ENCODE assay signal across 27 cellular contexts in genomic region chr2:192357216-192357615, GRCh38.
"Had no signal": no experiment of that assay in that cellular context is flagged by ENCODE, and none has a peak within 500 bp of the region (broad histone marks: within the 10 kb centered on the region; RNA-seq: fewer than 3 reads in every experiment).

No MANE protein-coding gene starts in this region.

- H3K9ac ChIP-seq: neural progenitor cell had no signal

- H3K27ac ChIP-seq: breast epithelium, colonic mucosa, dorsolateral prefrontal cortex, left ventricle myocardium inferior, neural progenitor cell, uterus had no signal

- H3K4me3 Mint-ChIP-seq: activated B cell treated with CpG ODN at 0.5 μM for 24 hours; activated CD4-positive, alpha-beta T cell treated with anti-CD3 and anti-CD28 coated beads for 36 hours; activated naive CD8-positive, alpha-beta T cell treated with anti-CD3 and anti-CD28 coated beads for 36 hours; activated T-cell treated with anti-CD3 and anti-CD28 coated beads, Interleukin-2, amount 50 U/mL, for 4 hours; effector memory CD8-positive, alpha-beta T cell; mesothelial cell of epicardium; naive thymus-derived CD8-positive, alpha-beta T cell; neural progenitor cell; stimulated activated naive B cell treated with anti-CD40 and anti-IgM and Interleukin-4, amounts not matched to agents 10 μg/mL and 1 μg/mL and 100 μg/mL, for 72 hours had no signal

- H3K36me3 ChIP-seq: breast epithelium, colonic mucosa, left ventricle myocardium inferior, neural progenitor cell, uterus had no signal

- H3K27me3 ChIP-seq: breast epithelium, colonic mucosa, dorsolateral prefrontal cortex, neural progenitor cell, uterus had no signal

- H3K4me1 ChIP-seq: breast epithelium, colonic mucosa, left ventricle myocardium inferior, neural progenitor cell, uterus had no signal

- H3K27ac Mint-ChIP-seq: activated B cell treated with CpG ODN at 0.5 μM for 24 hours; activated CD4-positive, alpha-beta T cell treated with anti-CD3 and anti-CD28 coated beads for 36 hours; activated naive CD8-positive, alpha-beta T cell treated with anti-CD3 and anti-CD28 coated beads for 36 hours; activated T-helper 2 cell treated with anti-CD3 and anti-CD28 coated beads, Interferon-gamma antibody, Interleukin-2, Interleukin-4, amounts not matched to agents 10 μg/mL and 5 μg/mL and 100 μg/mL, durations not matched to agents 14 hours and 24 hours and 36 hours; effector memory CD8-positive, alpha-beta T cell; mesothelial cell of epicardium; naive thymus-derived CD8-positive, alpha-beta T cell; neural progenitor cell; stimulated activated naive B cell treated with anti-CD40 and anti-IgM and Interleukin-4, amounts not matched to agents 10 μg/mL and 1 μg/mL and 100 μg/mL, for 72 hours had no signal

- H3K4me3 ChIP-seq: breast epithelium, colonic mucosa, dorsolateral prefrontal cortex, left ventricle myocardium inferior, neural progenitor cell, uterus had no signal

- H3K27me3 Mint-ChIP-seq: activated B cell treated with CpG ODN at 0.5 μM for 24 hours; activated CD4-positive, alpha-beta T cell treated with anti-CD3 and anti-CD28 coated beads for 36 hours; activated naive CD8-positive, alpha-beta T cell treated with anti-CD3 and anti-CD28 coated beads for 36 hours; effector memory CD8-positive, alpha-beta T cell; stimulated activated naive B cell treated with anti-CD40 and anti-IgM and Interleukin-4, amounts not matched to agents 10 μg/mL and 1 μg/mL and 100 μg/mL, for 72 hours had no signal

- H3K4me1 Mint-ChIP-seq: activated B cell treated with CpG ODN at 0.5 μM for 24 hours; activated CD4-positive, alpha-beta T cell treated with anti-CD3 and anti-CD28 coated beads for 36 hours; activated naive CD8-positive, alpha-beta T cell treated with anti-CD3 and anti-CD28 coated beads for 36 hours; naive thymus-derived CD8-positive, alpha-beta T cell; stimulated activated naive B cell treated with anti-CD40 and anti-IgM and Interleukin-4, amounts not matched to agents 10 μg/mL and 1 μg/mL and 100 μg/mL, for 72 hours had no signal

- H3K9me3 ChIP-seq: breast epithelium, colonic mucosa, uterus had no signal

- ATAC-seq: activated CD4-positive, alpha-beta T cell treated with anti-CD3 and anti-CD28 coated beads for 36 hours; activated T-cell treated with anti-CD3 and anti-CD28 coated beads, Interleukin-2, amount 50 U/mL, for 4 hours; effector memory CD8-positive, alpha-beta T cell; naive thymus-derived CD8-positive, alpha-beta T cell; sciatic nerve; stimulated activated naive B cell treated with anti-CD40 and anti-IgM and Interleukin-4, amounts not matched to agents 10 μg/mL and 1 μg/mL and 100 μg/mL, for 72 hours had no signal

- DNase-seq: activated B cell treated with CpG ODN at 0.5 μM for 24 hours; activated CD4-positive, alpha-beta T cell treated with anti-CD3 and anti-CD28 coated beads for 36 hours; activated CD4-positive, alpha-beta T cell treated with anti-CD3 and anti-CD28 coated beads, Interleukin-2, amount 50 U/mL, for 4 hours; activated CD8-positive, alpha-beta memory T cell treated with anti-CD3 and anti-CD28 coated beads for 24 hours; activated CD8-positive, alpha-beta memory T cell treated with anti-CD3 and anti-CD28 coated beads, Interleukin-2, amount 50 U/mL, for 4 hours; activated naive CD4-positive, alpha-beta T cell treated with Interleukin-2 at 50 U/mL for 16 hours; activated naive CD8-positive, alpha-beta T cell treated with anti-CD3 and anti-CD28 coated beads for 36 hours; activated T-cell treated with anti-CD3 and anti-CD28 coated beads, Interleukin-2, amount 50 U/mL, for 4 hours; colonic mucosa; dorsolateral prefrontal cortex; effector memory CD8-positive, alpha-beta T cell; foreskin melanocyte; kidney; left ventricle myocardium inferior; naive thymus-derived CD8-positive, alpha-beta T cell; posterior cingulate gyrus; stimulated activated CD4-positive, alpha-beta T cell treated with anti-CD3 and anti-CD28 coated beads, Interleukin-2, amount 100 ng/mL, for 48 hours; stimulated activated CD8-positive, alpha-beta memory T cell treated with anti-CD3 and anti-CD28 coated beads, Interleukin-4, amount 100 ng/mL, for 48 hours; stimulated activated naive B cell treated with anti-CD40 and anti-IgM and Interleukin-4, amounts not matched to agents 10 μg/mL and 1 μg/mL and 100 μg/mL, for 72 hours; T-helper 9 cell; trophoblast cell; uterus had no signal

- H3K9me3 Mint-ChIP-seq: activated naive CD8-positive, alpha-beta T cell treated with anti-CD3 and anti-CD28 coated beads for 36 hours; activated T-helper 2 cell treated with anti-CD3 and anti-CD28 coated beads, Interferon-gamma antibody, Interleukin-2, Interleukin-4, amounts not matched to agents 10 μg/mL and 5 μg/mL and 100 μg/mL, durations not matched to agents 14 hours and 24 hours and 36 hours; neural progenitor cell had no signal

- H3K36me3 Mint-ChIP-seq: activated naive CD8-positive, alpha-beta T cell treated with anti-CD3 and anti-CD28 coated beads for 36 hours; mesothelial cell of epicardium; neural progenitor cell; stimulated activated naive B cell treated with anti-CD40 and anti-IgM and Interleukin-4, amounts not matched to agents 10 μg/mL and 1 μg/mL and 100 μg/mL, for 72 hours had no signal
